Comparison of ENCODE assay signal across 1 cellular context in the genomic region with DNA sequence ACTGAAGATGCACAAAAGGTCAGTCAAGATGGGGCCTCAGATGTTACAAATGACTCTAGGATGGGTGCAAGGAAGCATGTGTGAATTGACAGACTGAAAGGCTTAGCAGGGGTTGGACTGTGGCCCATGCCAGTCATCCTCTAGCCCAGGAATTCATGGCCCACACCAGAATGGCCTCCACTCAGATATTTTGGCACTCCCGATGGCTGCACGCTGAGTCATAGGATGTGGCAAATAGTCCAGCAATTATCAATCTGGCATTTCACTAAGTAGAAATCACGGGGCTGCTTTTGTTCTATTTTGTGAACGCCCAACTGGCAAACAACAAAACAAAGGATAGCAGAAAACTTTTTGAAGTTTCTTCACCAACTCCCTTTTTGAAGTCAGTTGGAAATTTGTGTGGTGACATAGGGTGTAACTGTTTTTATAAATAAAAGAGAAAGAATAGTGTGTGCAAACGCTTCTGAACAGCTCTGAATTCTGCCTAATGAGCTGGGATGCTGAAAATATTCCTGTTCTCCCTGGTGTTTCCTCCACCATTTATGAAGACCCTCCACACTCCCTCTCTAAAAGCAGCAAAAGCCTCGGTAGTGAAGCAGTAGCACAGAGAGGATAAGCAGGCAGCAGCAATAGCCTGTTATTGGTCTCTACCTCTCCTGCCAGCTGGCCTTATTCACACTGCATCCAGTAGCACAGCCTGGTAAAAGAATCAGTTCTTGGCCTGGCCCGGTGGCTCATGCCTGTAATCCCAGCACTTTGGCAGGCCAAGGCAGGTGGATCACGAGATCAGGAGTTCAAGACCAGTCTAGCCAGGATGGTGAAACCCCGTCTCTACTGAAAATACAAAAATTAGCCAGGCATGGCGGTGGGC.
A peak's percentile ranks its signal among the peaks of the same experiment; 100 is the strongest.
TF ChIP-seq lines count a peak whose summit lies in the region.

No MANE protein-coding gene starts in this region.

TF ChIP-seq in SK-N-SH, 30 proteins besides CTCF, POLR2A, EP300 and RAD21 (continued from another document):
- TF ChIP-seq, protein P1, sequence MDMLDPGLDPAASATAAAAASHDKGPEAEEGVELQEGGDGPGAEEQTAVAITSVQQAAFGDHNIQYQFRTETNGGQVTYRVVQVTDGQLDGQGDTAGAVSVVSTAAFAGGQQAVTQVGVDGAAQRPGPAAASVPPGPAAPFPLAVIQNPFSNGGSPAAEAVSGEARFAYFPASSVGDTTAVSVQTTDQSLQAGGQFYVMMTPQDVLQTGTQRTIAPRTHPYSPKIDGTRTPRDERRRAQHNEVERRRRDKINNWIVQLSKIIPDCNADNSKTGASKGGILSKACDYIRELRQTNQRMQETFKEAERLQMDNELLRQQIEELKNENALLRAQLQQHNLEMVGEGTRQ (IDR thresholded peaks at IDR 0.05; ENCODE audit: borderline replicate concordance, low read depth, low read length), result no peak
- peak; percentile 92 for TF ChIP-seq NFIC (IDR thresholded peaks at IDR 0.05; ENCODE audit: borderline replicate concordance)
- TF ChIP-seq POLR2AphosphoS5 (IDR thresholded peaks at IDR 0.05; ENCODE audit: low read depth, low read length), result no peak
- TF ChIP-seq TCF12 (IDR thresholded peaks at IDR 0.05), result peak; percentile 66
- TF ChIP-seq, protein P2, sequence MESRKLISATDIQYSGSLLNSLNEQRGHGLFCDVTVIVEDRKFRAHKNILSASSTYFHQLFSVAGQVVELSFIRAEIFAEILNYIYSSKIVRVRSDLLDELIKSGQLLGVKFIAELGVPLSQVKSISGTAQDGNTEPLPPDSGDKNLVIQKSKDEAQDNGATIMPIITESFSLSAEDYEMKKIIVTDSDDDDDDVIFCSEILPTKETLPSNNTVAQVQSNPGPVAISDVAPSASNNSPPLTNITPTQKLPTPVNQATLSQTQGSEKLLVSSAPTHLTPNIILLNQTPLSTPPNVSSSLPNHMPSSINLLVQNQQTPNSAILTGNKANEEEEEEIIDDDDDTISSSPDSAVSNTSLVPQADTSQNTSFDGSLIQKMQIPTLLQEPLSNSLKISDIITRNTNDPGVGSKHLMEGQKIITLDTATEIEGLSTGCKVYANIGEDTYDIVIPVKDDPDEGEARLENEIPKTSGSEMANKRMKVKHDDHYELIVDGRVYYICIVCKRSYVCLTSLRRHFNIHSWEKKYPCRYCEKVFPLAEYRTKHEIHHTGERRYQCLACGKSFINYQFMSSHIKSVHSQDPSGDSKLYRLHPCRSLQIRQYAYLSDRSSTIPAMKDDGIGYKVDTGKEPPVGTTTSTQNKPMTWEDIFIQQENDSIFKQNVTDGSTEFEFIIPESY (IDR thresholded peaks at IDR 0.05; ENCODE audit: borderline replicate concordance, low read depth), result 0 out of 2 replicates have a peak, but pooled peaks have one; percentile 32
- TF ChIP-seq FOSL2 (IDR thresholded peaks at IDR 0.05; ENCODE audit: borderline replicate concordance, low read depth), result peak; percentile 83
- no peak for TF ChIP-seq CHD2 (IDR thresholded peaks at IDR 0.05; ENCODE audit: low read length, partially characterized antibody)
- TF ChIP-seq SMC3 (IDR thresholded peaks at IDR 0.05; ENCODE audit: low read depth, low read length), result no peak
- no peak for TF ChIP-seq RXRA (IDR thresholded peaks at IDR 0.05; ENCODE audit: borderline replicate concordance, low read depth)
- TF ChIP-seq, protein P3, sequence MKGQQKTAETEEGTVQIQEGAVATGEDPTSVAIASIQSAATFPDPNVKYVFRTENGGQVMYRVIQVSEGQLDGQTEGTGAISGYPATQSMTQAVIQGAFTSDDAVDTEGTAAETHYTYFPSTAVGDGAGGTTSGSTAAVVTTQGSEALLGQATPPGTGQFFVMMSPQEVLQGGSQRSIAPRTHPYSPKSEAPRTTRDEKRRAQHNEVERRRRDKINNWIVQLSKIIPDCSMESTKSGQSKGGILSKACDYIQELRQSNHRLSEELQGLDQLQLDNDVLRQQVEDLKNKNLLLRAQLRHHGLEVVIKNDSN (IDR thresholded peaks at IDR 0.05; ENCODE audit: borderline replicate concordance, low read depth), result no peak
- no peak for TF ChIP-seq TAF1 (IDR thresholded peaks at IDR 0.05; ENCODE audit: borderline replicate concordance, low read depth, low read length)
